18 cellular contexts compared by ENCODE assay signal in the genomic region with DNA sequence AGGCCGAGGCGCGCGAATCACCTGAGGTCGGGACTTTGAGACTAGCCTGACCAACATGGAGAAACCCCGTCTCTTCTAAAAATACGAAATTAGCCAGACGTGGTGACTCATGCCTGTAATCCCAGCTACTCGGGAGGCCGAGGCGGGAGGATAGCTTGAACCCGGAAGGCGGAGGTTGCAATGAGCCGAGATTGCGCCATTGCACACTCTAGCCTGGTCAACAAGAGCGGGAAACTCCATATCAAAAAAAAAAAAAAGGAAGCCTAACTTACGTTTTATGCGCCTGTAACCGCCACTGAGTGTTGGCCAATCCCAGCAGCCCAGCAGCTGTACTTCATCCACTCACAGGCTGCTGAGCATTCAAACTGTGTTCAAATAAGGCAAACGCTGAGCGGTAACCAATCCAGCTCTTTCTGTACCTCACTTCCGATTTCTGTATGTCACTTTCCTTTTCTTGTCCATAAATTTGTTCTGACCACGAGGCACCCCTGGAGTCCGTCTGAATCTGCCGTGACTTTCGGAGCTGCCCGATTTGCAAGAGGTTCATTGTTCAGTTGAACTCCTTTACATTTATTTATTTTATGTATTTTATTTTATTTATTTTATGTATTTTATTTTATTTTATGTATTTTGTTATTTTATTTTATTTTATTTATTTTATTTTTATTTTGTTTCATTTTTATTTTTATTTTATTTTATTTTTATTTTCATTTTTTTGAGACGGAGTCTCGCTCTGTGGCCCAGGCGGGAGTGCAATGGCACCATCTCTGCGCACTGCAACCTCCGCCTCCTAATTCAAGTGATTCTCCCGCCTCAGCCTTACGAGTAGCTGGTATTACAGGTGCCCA. TPM values are rescaled to one million over a fixed set of nuclear protein-coding genes. Genes with fewer than 3 reads are reported as not detected.
DNase-seq lines count a peak whose midpoint lies in the region; ATAC-seq, FAIRE-seq and TF ChIP-seq lines count a peak whose summit lies in the region.
"Had no signal": no experiment of that assay in that cellular context is flagged by ENCODE, and none has a peak within 500 bp of the region (broad histone marks: within the 10 kb centered on the region; RNA-seq: fewer than 3 reads in every experiment).

No MANE protein-coding gene starts in this region.

- intact Hi-C loops in K562 (cut with micrococcal nuclease): no loop called here
- intact Hi-C loops in endothelial cell of umbilical vein (cut with micrococcal nuclease): no loop called here
- intact Hi-C loops in kidney (cut with DNase I): no loop called here

- TF ChIP-seq CTCF in K562 (IDR thresholded peaks at IDR 0.05 in 2 of 3, conservative IDR thresholded peaks at IDR 0.05 in 1 of 3; ENCODE audit: insufficient read depth in 2 of 3, low read depth in 1 of 3, low read length in 3 of 3) (no peak), endothelial cell of umbilical vein (IDR thresholded peaks at IDR 0.05; ENCODE audit: extremely low read depth in 1 of 2, insufficient read depth in 1 of 2, low read depth in 1 of 2, low read length in 2 of 2) (no peak), kidney (IDR thresholded peaks at IDR 0.05; ENCODE audit: borderline replicate concordance, extremely low read depth, insufficient read depth) (no peak)

- dilution Hi-C loops in endothelial cell of umbilical vein (cut with MboI; ENCODE audit: extremely low pct_ligation_motif_present, low sequenced_read_pairs): no loop called here

- WGBS in K562 (ENCODE audit: insufficient coverage, low coverage, missing lambda C conversion rate): 10% methylated on average over 34 of the region's 34 CpGs

- FAIRE-seq in K562 (lab: Jason Lieb, UNC) (no peak), endothelial cell of umbilical vein (lab: Jason Lieb, UNC) (peak; percentile 81), kidney (lab: Jason Lieb, UNC) (peak; percentile 72)
- FAIRE-seq: GM12878, GM18507 had no signal

- no peak for TF ChIP-seq RAD21 in K562 (CRISPR knock-in tag; conservative IDR thresholded peaks at IDR 0.05 in 1 of 2, IDR thresholded peaks at IDR 0.05 in 1 of 2)

- DNase-seq in ELF-1 (ENCODE audit: low read depth, low spot score) (peak; percentile 77), K562 (ENCODE audit: extremely low read depth in 1 of 4, low spot score in 3 of 4) (no peak), endothelial cell of umbilical vein (ENCODE audit: low read depth, low spot score) (no peak), kidney (no peak), NCI-H1105 (lab: John Stamatoyannopoulos, UW) (no peak), NCI-H1048 (lab: John Stamatoyannopoulos, UW) (no peak), NCI-H2081 treated with DMSO at 0.1 percent for 48 hours (lab: John Stamatoyannopoulos, UW) (no peak)
- no peak for DNase-seq in activated naive CD4-positive, alpha-beta T cell treated with anti-CD3 and anti-CD28 coated beads, Interleukin-2, amount 50 U/mL, for 16 hours
- DNase-seq: 8988T; ACHN; CD4-positive, CD25-positive, alpha-beta regulatory T cell; DMS53; GOT3; HCEC 1CT; HFFc6 had no signal

- H3K36me3 ChIP-seq in K562 (ENCODE audit: control insufficient read depth, insufficient read depth, low read length) (no peaks in the 10 kb centered on the region), endothelial cell of umbilical vein (ENCODE audit: control insufficient read depth in 2 of 2, extremely low read depth in 1 of 2, insufficient read depth in 2 of 2, low read length in 2 of 2) (no peaks in the 10 kb centered on the region), kidney (ENCODE audit: control insufficient read depth in 1 of 2, insufficient read depth in 2 of 2, low read length in 2 of 2) (no peaks in the 10 kb centered on the region)
- H3K36me3 ChIP-seq: BLaER1 treated with 17β-estradiol and CSF1 and Interleukin-3, amounts not matched to agents 10 nM and 100 nM had no signal

- no peak overlapping the region for H3K9ac ChIP-seq in K562 (ENCODE audit: insufficient read depth in 1 of 2, low read depth in 2 of 2, low read length in 2 of 2)
- H3K9ac ChIP-seq in endothelial cell of umbilical vein (replicated peaks; ENCODE audit: extremely low read depth, insufficient read depth, low read length): no peak overlapping the region
- H3K9ac ChIP-seq in kidney (ENCODE audit: low read length in 2 of 2): no peak overlapping the region
- H3K9ac ChIP-seq: BLaER1 treated with 17β-estradiol and CSF1 and Interleukin-3, amounts not matched to agents 10 nM and 100 nM had no signal

- H3K4me2 ChIP-seq in K562 (ENCODE audit: insufficient read depth, low read length) (no peak overlapping the region), endothelial cell of umbilical vein (ENCODE audit: insufficient read depth, low read length) (no peak overlapping the region)
- H3K4me2 ChIP-seq: BLaER1 treated with 17β-estradiol and CSF1 and Interleukin-3, amounts not matched to agents 10 nM and 100 nM had no signal

- H3K79me2 ChIP-seq in K562 (ENCODE audit: control insufficient read depth, insufficient read depth, low read length) (no peaks in the 10 kb centered on the region), endothelial cell of umbilical vein (ENCODE audit: control insufficient read depth, insufficient read depth, low read length) (no peaks in the 10 kb centered on the region)

- H2AFZ ChIP-seq in K562 (ENCODE audit: low read depth, low read length) (no peak overlapping the region), endothelial cell of umbilical vein (ENCODE audit: low read depth, low read length) (no peak overlapping the region)

- H3K9me3 ChIP-seq in K562 (replicated peaks; ENCODE audit: control insufficient read depth, insufficient read depth, low read depth, low read length): no peaks in the 10 kb centered on the region; the same call in 1 of the 2 replicates
- peaks cover 1% of the 10 kb centered on the region for H3K9me3 ChIP-seq in endothelial cell of umbilical vein (replicated peaks; ENCODE audit: control insufficient read depth, insufficient read depth, low read length)
- H3K9me3 ChIP-seq in kidney (ENCODE audit: control insufficient read depth in 1 of 2, low read length in 2 of 2): peaks cover 0 to 4% of the 10 kb centered on the region in 2 donors

- H4K20me1 ChIP-seq in K562 (replicated peaks; ENCODE audit: control insufficient read depth, insufficient read depth, low read length) (no peaks in the 10 kb centered on the region), endothelial cell of umbilical vein (replicated peaks; ENCODE audit: control insufficient read depth, extremely low read depth, insufficient read depth, low read length) (no peaks in the 10 kb centered on the region)
- H4K20me1 ChIP-seq: BLaER1 treated with 17β-estradiol and CSF1 and Interleukin-3, amounts not matched to agents 10 nM and 100 nM had no signal

- TF ChIP-seq EP300 in K562 (IDR thresholded peaks at IDR 0.05; ENCODE audit: low read length): no peak

- H3K27me3 ChIP-seq in K562 (ENCODE audit: control insufficient read depth in 2 of 2, insufficient read depth in 2 of 2, low read length in 2 of 2) (peaks cover 0 to 4% of the 10 kb centered on the region in 2 experiments; a peak in 2 of 5 replicates), endothelial cell of umbilical vein (ENCODE audit: control insufficient read depth in 2 of 2, insufficient read depth in 2 of 2, low read length in 2 of 2) (no peaks in the 10 kb centered on the region)
- H3K27me3 ChIP-seq: BLaER1 treated with 17β-estradiol and CSF1 and Interleukin-3, amounts not matched to agents 10 nM and 100 nM had no signal

- no TSS peak for BruUV-seq in K562 (replicated peaks; lab: Mats Ljungman, UMichigan)
- BruUV-seq in endothelial cell of umbilical vein (replicated peaks; lab: Mats Ljungman, UMichigan): no TSS peak

- H3K27ac ChIP-seq in K562 (ENCODE audit: extremely low read depth, low read depth, low read length): no peak overlapping the region
- no peak overlapping the region for H3K27ac ChIP-seq in endothelial cell of umbilical vein (ENCODE audit: insufficient read depth, low read depth, low read length)
- no peak overlapping the region for H3K27ac ChIP-seq in kidney (ENCODE audit: low read depth in 2 of 2, low read length in 2 of 2)
- H3K27ac ChIP-seq: BLaER1 treated with 17β-estradiol and CSF1 and Interleukin-3, amounts not matched to agents 10 nM and 100 nM had no signal

- TF ChIP-seq POLR2A in K562 (conservative IDR thresholded peaks at IDR 0.05): no peak
- TF ChIP-seq POLR2A in endothelial cell of umbilical vein (IDR thresholded peaks at IDR 0.05; ENCODE audit: low read depth, low read length): no peak

- CTCF ChIA-PET in K562 (lab: Yijun Ruan, JAX; ENCODE audit: low intra/inter-chr PET ratio): no interaction called here
- CTCF ChIA-PET in endothelial cell of umbilical vein (lab: Charles Lee): interaction anchor here (0.9 kb wide), 1 partner anchor 231 kb away, joined by 3 read pairs; no protein-coding TSS in a partner anchor

- H3K9me1 ChIP-seq in K562 (ENCODE audit: control insufficient read depth, insufficient read depth, low read length): no peaks in the 10 kb centered on the region
- H3K9me1 ChIP-seq in endothelial cell of umbilical vein (replicated peaks; ENCODE audit: control insufficient read depth, extremely low read depth, insufficient read depth, low read length): no peaks in the 10 kb centered on the region

- in situ Hi-C loops in K562 (cut with MboI): no loop called here

- POLR2A ChIA-PET in K562 (lab: Yijun Ruan, JAX): no interaction called here
- POLR2A ChIA-PET in endothelial cell of umbilical vein (lab: Charles Lee): no interaction called here

- H3K4me3 ChIP-seq in K562 (no peak overlapping the region), endothelial cell of umbilical vein (replicated peaks in 1 of 3; ENCODE audit: insufficient read depth in 1 of 3, low read depth in 1 of 3, low read length in 3 of 3) (no peak overlapping the region), kidney (ENCODE audit: low read length in 2 of 2) (no peak overlapping the region)
- H3K4me3 ChIP-seq: GM12878 had no signal

- no peaks in the 10 kb centered on the region for H3K4me1 ChIP-seq in K562 (replicated peaks in 1 of 2; ENCODE audit: control insufficient read depth in 2 of 2, insufficient read depth in 2 of 2, low read length in 2 of 2)
- H3K4me1 ChIP-seq in endothelial cell of umbilical vein (ENCODE audit: control insufficient read depth, extremely low read depth, insufficient read depth, low read length): no peaks in the 10 kb centered on the region
- no peaks in the 10 kb centered on the region for H3K4me1 ChIP-seq in kidney (ENCODE audit: control insufficient read depth in 1 of 2, insufficient read depth in 1 of 2, low read depth in 1 of 2, low read length in 2 of 2)
- H3K4me1 ChIP-seq: BLaER1 treated with 17β-estradiol and CSF1 and Interleukin-3, amounts not matched to agents 10 nM and 100 nM had no signal

- ATAC-seq in K562: no peak
- ATAC-seq: GM12878 had no signal

RNA-seq across cellular contexts. Expression of a gene that starts 18.2 kb away (rescaled TPM):
- total RNA-seq in K562 (2011; cell fraction: chromatin; rRNA removed; ENCODE audit: low replicate concordance): not detected in 2 replicates
- total RNA-seq in K562 (2011; cell fraction: nucleolus; rRNA removed): not detected in 2 replicates
- total RNA-seq in K562 (2011; cell fraction: nucleoplasm; rRNA removed): not detected in 2 replicates
- total RNA-seq in K562 (2014; rRNA removed): not detected in 2 replicates
- not detected in 2 replicates for total RNA-seq in K562 (2014; rRNA removed; fragmentation: Illumina TruSeq; extraction: Trizol)
- total RNA-seq in K562 (2015; rRNA removed; fragmentation: Illumina TruSeq; extraction: Trizol): not detected in 2 replicates
- not detected in 2 replicates for total RNA-seq in K562 (2021)
- not detected in 2 replicates for polyA plus RNA-seq in K562 (2011; rRNA removed)
- polyA plus RNA-seq in K562 (2011; cell fraction: cytosol; rRNA removed): not detected in 2 replicates
- not detected in 2 replicates for polyA plus RNA-seq in K562 (2011; cell fraction: nucleus; rRNA removed)
- polyA plus RNA-seq in K562 (2012): not detected in 2 replicates
- polyA plus RNA-seq in K562 (2014; fragmentation: Illumina TruSeq; extraction: Trizol): not detected in 2 replicates
- polyA plus RNA-seq in K562 (2014; fragmentation: Nextera tagmentation; extraction: Ambion mirVana): not detected
- not detected in 2 replicates for polyA plus RNA-seq in K562 (2014; rRNA removed)
- polyA minus RNA-seq in K562 (2011; rRNA and poly(A)+ RNA removed): not detected in 2 replicates
- not detected in 2 replicates for polyA minus RNA-seq in K562 (2011; cell fraction: cytosol; rRNA and poly(A)+ RNA removed)
- not detected in 2 replicates for polyA minus RNA-seq in K562 (2011; cell fraction: nucleus; rRNA and poly(A)+ RNA removed)
- not detected in 2 replicates for total RNA-seq in endothelial cell of umbilical vein
- polyA plus RNA-seq in endothelial cell of umbilical vein: not detected in 2 replicates
- polyA plus RNA-seq in endothelial cell of umbilical vein (2011; cell fraction: cytosol; rRNA removed): not detected in 2 replicates
- not detected in 2 replicates for polyA plus RNA-seq in endothelial cell of umbilical vein (2011; cell fraction: nucleus; rRNA removed)
- not detected in 2 replicates for polyA plus RNA-seq in endothelial cell of umbilical vein (2012)
- not detected in 2 replicates for polyA minus RNA-seq in endothelial cell of umbilical vein
- not detected for polyA minus RNA-seq in endothelial cell of umbilical vein (2011; cell fraction: cytosol; rRNA and poly(A)+ RNA removed)
- not detected in 2 replicates for polyA minus RNA-seq in endothelial cell of umbilical vein (2011; cell fraction: nucleus; rRNA and poly(A)+ RNA removed)
- not detected for total RNA-seq in kidney
- not detected for polyA plus RNA-seq in kidney (ENCODE audit: insufficient read depth, low read depth, low replicate concordance)
- total RNA-seq: CD4-positive, CD25-positive, alpha-beta regulatory T cell; GM12878; HFFc6 had no signal
- polyA plus RNA-seq: CD4-positive, CD25-positive, alpha-beta regulatory T cell; GM12878 had no signal
